Comparison of ENCODE assay signal across 8 cellular contexts in genomic region chr10:50325449-50326188, GRCh38.
DNase-seq lines count a peak whose midpoint lies in the region; ATAC-seq and TF ChIP-seq lines count a peak whose summit lies in the region.

No MANE protein-coding gene starts in this region.

- no peak overlapping the region for H3K4me3 ChIP-seq in RWPE2 (ENCODE audit: severe bottlenecking)

- no peaks in the 10 kb centered on the region for H3K36me3 ChIP-seq in RWPE2 (ENCODE audit: low read depth)

- peak; percentile 8 for DNase-seq in SKM-1 treated with dmso at 0.1 percent for 144 hours (lab: John Stamatoyannopoulos, UW; ENCODE audit: unreplicated experiment)
- DNase-seq in SKM-1 (lab: John Stamatoyannopoulos, UW; ENCODE audit: unreplicated experiment): no peak
- peak; percentile 86 for DNase-seq in RWPE2 (ENCODE audit: low spot score)
- peak; percentile 98 for DNase-seq in fibroblast of peridontal ligament (ENCODE audit: extremely low read depth)
- no peak for DNase-seq in sciatic nerve (ENCODE audit: low spot score)
- no peak for DNase-seq in NCI-H510A treated with DMSO at 0.1 percent for 48 hours (lab: John Stamatoyannopoulos, UW)
- DNase-seq in Ammon's horn (ENCODE audit: low spot score): no peak

- TF ChIP-seq CTCF in RWPE2 (IDR thresholded peaks at IDR 0.05; ENCODE audit: poor library complexity, severe bottlenecking): no peak

- H3K9me3 ChIP-seq in RWPE2 (ENCODE audit: severe bottlenecking): no peaks in the 10 kb centered on the region

- H3K27ac ChIP-seq in RWPE2 (ENCODE audit: poor library complexity, severe bottlenecking): peak overlapping the region; percentile 86

- intact Hi-C loops in sciatic nerve (cut with DNase I): no loop called here

- ATAC-seq in HG02938 (IDR thresholded peaks at IDR 0.05; ENCODE audit: unreplicated experiment) (peak; percentile 82), RWPE2 (ENCODE audit: low read depth) (peak; percentile 90), sciatic nerve (peak; percentile 70)

- peaks cover 41% of the 10 kb centered on the region for H3K4me1 ChIP-seq in RWPE2 (ENCODE audit: insufficient read depth, poor library complexity, severe bottlenecking)

- H3K27me3 ChIP-seq in RWPE2 (ENCODE audit: insufficient read depth, poor library complexity, severe bottlenecking): no peaks in the 10 kb centered on the region

Comparison
In these comparisons a context has a peak if more than half of its experiments do, and no peak if none do; other contexts are left out.
1. DNase-seq: peak in SKM-1 treated with dmso at 0.1 percent for 144 hours (single experiment), RWPE2 (single experiment) and fibroblast of peridontal ligament (single experiment); none in SKM-1 (single experiment), sciatic nerve (single experiment), NCI-H510A treated with DMSO at 0.1 percent for 48 hours (single experiment) and Ammon's horn (single experiment).
2. Peak in every context shown above with its lines, with median percentiles within 50 percentile points of each other: ATAC-seq.